ENCODE assay signal across 10 cellular contexts in genomic region chr20:63574829-63575720, GRCh38. TPM values are rescaled to one million over a fixed set of nuclear protein-coding genes. Genes with fewer than 3 reads are reported as not detected.
DNase-seq lines count a peak whose midpoint lies in the region; ATAC-seq and TF ChIP-seq lines count a peak whose summit lies in the region.
"Had no signal": no experiment of that assay in that cellular context is flagged by ENCODE, and none has a peak within 500 bp of the region (broad histone marks: within the 10 kb centered on the region; RNA-seq: fewer than 3 reads in every experiment).

No MANE protein-coding gene starts in this region.

- peak overlapping the region; percentile 44 for H3K4me3 Mint-ChIP-seq in activated CD8-positive, alpha-beta memory T cell treated with anti-CD3 and anti-CD28 coated beads, Interleukin-2, amount 10 ng/mL, durations not matched to agents 7 days and 5 days
- peak overlapping the region; percentile 79 to 89 for H3K4me3 Mint-ChIP-seq in stimulated activated naive B cell treated with anti-CD40 and anti-IgM and Interleukin-4, amounts not matched to agents 10 μg/mL and 1 μg/mL and 100 μg/mL, for 72 hours

- ATAC-seq in activated CD8-positive, alpha-beta memory T cell treated with anti-CD3 and anti-CD28 coated beads, Interleukin-2, amount 10 ng/mL, durations not matched to agents 7 days and 5 days = no peak
- ATAC-seq in RWPE2 (ENCODE audit: low read depth) = no peak
- ATAC-seq in foreskin keratinocyte = no peak
- ATAC-seq in stimulated activated naive B cell treated with anti-CD40 and anti-IgM and Interleukin-4, amounts not matched to agents 10 μg/mL and 1 μg/mL and 100 μg/mL, for 72 hours (replicated peaks) = no peak

- CTCF ChIA-PET in activated CD8-positive, alpha-beta memory T cell treated with anti-CD3 and anti-CD28 coated beads, Interleukin-2, amount 10 ng/mL, durations not matched to agents 7 days and 5 days (lab: Charles Lee) = interaction anchor here (1.1 to 2.2 kb wide), 3 partner anchors 38 to 67 kb away, joined by 3 to 16 read pairs (median 6); partner anchors contain the start of genes GMEB2 and PTK6

- H3K27ac ChIP-seq in RWPE2 (ENCODE audit: poor library complexity, severe bottlenecking) (peak overlapping the region; percentile 36), foreskin keratinocyte (peak overlapping the region; percentile 84)

- peaks cover 10% of the 10 kb centered on the region for H3K36me3 ChIP-seq in RWPE2 (ENCODE audit: low read depth)

- H3K4me1 Mint-ChIP-seq in activated CD8-positive, alpha-beta memory T cell treated with anti-CD3 and anti-CD28 coated beads, Interleukin-2, amount 10 ng/mL, durations not matched to agents 7 days and 5 days = peaks cover 4% of the 10 kb centered on the region
- H3K4me1 Mint-ChIP-seq in stimulated activated naive B cell treated with anti-CD40 and anti-IgM and Interleukin-4, amounts not matched to agents 10 μg/mL and 1 μg/mL and 100 μg/mL, for 72 hours = peaks cover 4% of the 10 kb centered on the region in 2 donors

- H3K4me1 ChIP-seq in RWPE2 (ENCODE audit: insufficient read depth, poor library complexity, severe bottlenecking) (peaks cover 4% of the 10 kb centered on the region), foreskin keratinocyte (no peaks in the 10 kb centered on the region)

- no peak overlapping the region for H3K27ac Mint-ChIP-seq in activated CD8-positive, alpha-beta memory T cell treated with anti-CD3 and anti-CD28 coated beads, Interleukin-2, amount 10 ng/mL, durations not matched to agents 7 days and 5 days
- H3K27ac Mint-ChIP-seq in stimulated activated naive B cell treated with anti-CD40 and anti-IgM and Interleukin-4, amounts not matched to agents 10 μg/mL and 1 μg/mL and 100 μg/mL, for 72 hours = peak overlapping the region; percentile 25

- H3K27me3 Mint-ChIP-seq in activated CD8-positive, alpha-beta memory T cell treated with anti-CD3 and anti-CD28 coated beads, Interleukin-2, amount 10 ng/mL, durations not matched to agents 7 days and 5 days = peaks cover 39% of the 10 kb centered on the region
- peaks cover 3 to 10% of the 10 kb centered on the region in 2 donors for H3K27me3 Mint-ChIP-seq in stimulated activated naive B cell treated with anti-CD40 and anti-IgM and Interleukin-4, amounts not matched to agents 10 μg/mL and 1 μg/mL and 100 μg/mL, for 72 hours

- H3K4me3 ChIP-seq in RWPE2 (ENCODE audit: severe bottlenecking) = no peak overlapping the region

- TF ChIP-seq CTCF in RWPE2 (IDR thresholded peaks at IDR 0.05; ENCODE audit: poor library complexity, severe bottlenecking) = no peak
- TF ChIP-seq CTCF in foreskin keratinocyte (conservative IDR thresholded peaks at IDR 0.05) = no peak

- no peaks in the 10 kb centered on the region for H3K27me3 ChIP-seq in RWPE2 (ENCODE audit: insufficient read depth, poor library complexity, severe bottlenecking)
- H3K27me3 ChIP-seq in foreskin keratinocyte = no peaks in the 10 kb centered on the region

- no peak for DNase-seq in activated CD8-positive, alpha-beta memory T cell treated with anti-CD3 and anti-CD28 coated beads, Interleukin-2, amount 10 ng/mL, durations not matched to agents 7 days and 5 days
- DNase-seq in activated CD8-positive, alpha-beta memory T cell treated with anti-CD3 and anti-CD28 coated beads, Interleukin-2, amount 50 U/mL, for 4 hours = no peak
- no peak for DNase-seq in RWPE2 (ENCODE audit: low spot score)
- DNase-seq in foreskin keratinocyte = no peak
- DNase-seq in stimulated activated naive B cell treated with anti-CD40 and anti-IgM and Interleukin-4, amounts not matched to agents 10 μg/mL and 1 μg/mL and 100 μg/mL, for 72 hours = no peak
- DNase-seq in HK-2 (ENCODE audit: unreplicated experiment) = no peak
- DNase-seq in retina = no peak
- no peak for DNase-seq in NCI-H2171 treated with DMSO at 0.1 percent for 48 hours (lab: John Stamatoyannopoulos, UW)
- DNase-seq: cortex of kidney, NCI-H2081 treated with DMSO at 0.1 percent for 48 hours had no signal

- H3K36me3 Mint-ChIP-seq in activated CD8-positive, alpha-beta memory T cell treated with anti-CD3 and anti-CD28 coated beads, Interleukin-2, amount 10 ng/mL, durations not matched to agents 7 days and 5 days = no peaks in the 10 kb centered on the region
- H3K36me3 Mint-ChIP-seq in stimulated activated naive B cell treated with anti-CD40 and anti-IgM and Interleukin-4, amounts not matched to agents 10 μg/mL and 1 μg/mL and 100 μg/mL, for 72 hours = peaks cover 0 to under 1% of the 10 kb centered on the region in 2 donors

- no peaks in the 10 kb centered on the region for H3K9me3 ChIP-seq in RWPE2 (ENCODE audit: severe bottlenecking)

- no peaks in the 10 kb centered on the region for H3K9me3 Mint-ChIP-seq in activated CD8-positive, alpha-beta memory T cell treated with anti-CD3 and anti-CD28 coated beads, Interleukin-2, amount 10 ng/mL, durations not matched to agents 7 days and 5 days (ENCODE audit: low read depth)
- H3K9me3 Mint-ChIP-seq in stimulated activated naive B cell treated with anti-CD40 and anti-IgM and Interleukin-4, amounts not matched to agents 10 μg/mL and 1 μg/mL and 100 μg/mL, for 72 hours = no peaks in the 10 kb centered on the region

RNA-seq across cellular contexts. Expression of gene HELZ2, which starts 1.0 kb away (rescaled TPM):
- total RNA-seq in activated CD8-positive, alpha-beta memory T cell treated with anti-CD3 and anti-CD28 coated beads, Interleukin-2, amount 10 ng/mL, durations not matched to agents 7 days and 5 days = 100 to 1,000 TPM; 139 to 285 TPM
- total RNA-seq in foreskin keratinocyte = 65.5 and 84.8 TPM in 2 replicates
- polyA plus RNA-seq in foreskin keratinocyte = 13.0 and 13.6 TPM in 2 replicates

RNA-seq across cellular contexts. Expression of gene FNDC11, which starts 21.1 kb away (rescaled TPM):
- under 1 TPM; 0.14 to 0.35 TPM for total RNA-seq in activated CD8-positive, alpha-beta memory T cell treated with anti-CD3 and anti-CD28 coated beads, Interleukin-2, amount 10 ng/mL, durations not matched to agents 7 days and 5 days
- total RNA-seq in foreskin keratinocyte = 0.53 and 0.78 TPM in 2 replicates
- polyA plus RNA-seq in foreskin keratinocyte = 0.67 and 0.68 TPM in 2 replicates

RNA-seq across cellular contexts. Expression of gene SRMS, which starts 27.5 kb away (rescaled TPM):
- total RNA-seq in activated CD8-positive, alpha-beta memory T cell treated with anti-CD3 and anti-CD28 coated beads, Interleukin-2, amount 10 ng/mL, durations not matched to agents 7 days and 5 days = not detected
- total RNA-seq in foreskin keratinocyte = 0.11 and 0.17 TPM in 2 replicates
- polyA plus RNA-seq in foreskin keratinocyte = 0.04 and 0.09 TPM in 2 replicates

RNA-seq across cellular contexts. Expression of gene PTK6, which starts 37.9 kb away (rescaled TPM):
- total RNA-seq in activated CD8-positive, alpha-beta memory T cell treated with anti-CD3 and anti-CD28 coated beads, Interleukin-2, amount 10 ng/mL, durations not matched to agents 7 days and 5 days = under 1 TPM; 0.21 to 0.53 TPM
- 15.7 and 21.8 TPM in 2 replicates for total RNA-seq in foreskin keratinocyte
- 15.2 and 22.0 TPM in 2 replicates for polyA plus RNA-seq in foreskin keratinocyte

RNA-seq across cellular contexts. Expression of gene GMEB2, which starts 51.8 kb away (rescaled TPM):
- 10 to 100 TPM; 16.3 to 19.3 TPM for total RNA-seq in activated CD8-positive, alpha-beta memory T cell treated with anti-CD3 and anti-CD28 coated beads, Interleukin-2, amount 10 ng/mL, durations not matched to agents 7 days and 5 days
- total RNA-seq in foreskin keratinocyte = 10.3 and 11.2 TPM in 2 replicates
- 6.9 and 7.2 TPM in 2 replicates for polyA plus RNA-seq in foreskin keratinocyte
